Comparison of ENCODE assay signal across 1 cellular context in the genomic region with DNA sequence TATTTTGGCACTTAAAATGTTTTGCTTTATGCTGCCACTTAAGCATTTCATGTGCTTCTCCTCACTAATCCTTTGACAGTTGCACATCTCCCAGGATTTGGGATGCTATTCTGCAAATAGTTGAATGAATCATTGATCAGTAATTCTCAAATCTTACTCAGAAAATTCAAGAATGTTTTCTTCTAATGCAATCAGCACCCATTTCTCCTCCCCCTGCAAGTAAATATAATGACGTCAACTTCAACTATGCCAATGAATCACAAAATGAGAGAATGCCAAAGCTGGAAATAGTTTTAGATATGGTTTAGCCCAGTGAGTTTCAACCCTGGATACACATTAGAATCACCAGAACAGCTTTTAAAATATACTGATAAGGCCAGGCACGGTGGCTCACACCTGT.
TF ChIP-seq lines count a peak whose summit lies in the region.

No MANE protein-coding gene starts in this region.

TF ChIP-seq in HepG2, 621 proteins besides CTCF, POLR2A, EP300 and RAD21:
- TF ChIP-seq MZF1 (CRISPR knock-in tag; IDR thresholded peaks at IDR 0.05; ENCODE audit: borderline replicate concordance) (no peak), ZNF451 (CRISPR knock-in tag; IDR thresholded peaks at IDR 0.05) (no peak), ATF7 (IDR thresholded peaks at IDR 0.05) (peak; percentile 85), ATF7 (CRISPR knock-in tag; IDR thresholded peaks at IDR 0.05) (no peak)
- TF ChIP-seq, protein P1, sequence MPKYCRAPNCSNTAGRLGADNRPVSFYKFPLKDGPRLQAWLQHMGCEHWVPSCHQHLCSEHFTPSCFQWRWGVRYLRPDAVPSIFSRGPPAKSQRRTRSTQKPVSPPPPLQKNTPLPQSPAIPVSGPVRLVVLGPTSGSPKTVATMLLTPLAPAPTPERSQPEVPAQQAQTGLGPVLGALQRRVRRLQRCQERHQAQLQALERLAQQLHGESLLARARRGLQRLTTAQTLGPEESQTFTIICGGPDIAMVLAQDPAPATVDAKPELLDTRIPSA (CRISPR knock-in tag; IDR thresholded peaks at IDR 0.05; ENCODE audit: borderline replicate concordance): no peak
